Comparison of ENCODE assay signal across 23 cellular contexts in genomic region chr22:48855013-48855412, GRCh38.
A peak's percentile ranks its signal among the peaks of the same experiment; 100 is the strongest.
DNase-seq lines count a peak whose midpoint lies in the region; ATAC-seq, FAIRE-seq and TF ChIP-seq lines count a peak whose summit lies in the region.
"Had no signal": no experiment of that assay in that cellular context is flagged by ENCODE, and none has a peak within 500 bp of the region (broad histone marks: within the 10 kb centered on the region; RNA-seq: fewer than 3 reads in every experiment).

No MANE protein-coding gene starts in this region.

- no peak for TF ChIP-seq EP300 in HepG2 (IDR thresholded peaks at IDR 0.05; ENCODE audit: low read depth in 2 of 2, low read length in 2 of 2)
- no peak for TF ChIP-seq EP300 in HepG2 (CRISPR knock-in tag; IDR thresholded peaks at IDR 0.05; ENCODE audit: borderline replicate concordance)
- TF ChIP-seq EP300 in transverse colon (IDR thresholded peaks at IDR 0.05; ENCODE audit: low read depth): no peak

- H3K36me3 ChIP-seq in HepG2 (replicated peaks in 1 of 2; ENCODE audit: control insufficient read depth in 1 of 2, insufficient read depth in 2 of 2, low read length in 2 of 2): no peaks in the 10 kb centered on the region
- H3K36me3 ChIP-seq in right lobe of liver: no peaks in the 10 kb centered on the region
- no peaks in the 10 kb centered on the region for H3K36me3 ChIP-seq in trophoblast cell (ENCODE audit: control insufficient read depth in 1 of 2, insufficient read depth in 2 of 2, low read length in 2 of 2)
- no peaks in the 10 kb centered on the region for H3K36me3 ChIP-seq in transverse colon
- H3K36me3 ChIP-seq: BLaER1 treated with 17β-estradiol and CSF1 and Interleukin-3, amounts not matched to agents 10 nM and 100 nM had no signal

- no peak overlapping the region for H3K4me3 ChIP-seq in HepG2 (replicated peaks in 1 of 3; ENCODE audit: insufficient read depth in 1 of 3, low read depth in 2 of 3, low read length in 3 of 3)
- H3K4me3 ChIP-seq in right lobe of liver: no peak overlapping the region
- no peak overlapping the region for H3K4me3 ChIP-seq in trophoblast cell (ENCODE audit: low read depth, low read length)
- no peak overlapping the region for H3K4me3 ChIP-seq in transverse colon
- H3K4me3 ChIP-seq: A549; BLaER1 treated with 17β-estradiol and CSF1 and Interleukin-3, amounts not matched to agents 10 nM and 100 nM had no signal

- peaks cover 14% of the 10 kb centered on the region for H3K4me1 ChIP-seq in HepG2 (ENCODE audit: insufficient read depth, low read length)
- no peaks in the 10 kb centered on the region for H3K4me1 ChIP-seq in right lobe of liver
- no peaks in the 10 kb centered on the region for H3K4me1 ChIP-seq in trophoblast cell (ENCODE audit: control insufficient read depth in 1 of 2, insufficient read depth in 2 of 2, low read length in 2 of 2)
- no peaks in the 10 kb centered on the region for H3K4me1 ChIP-seq in transverse colon
- H3K4me1 ChIP-seq: A549, Caco-2 had no signal

- no peak overlapping the region for H4K91ac ChIP-seq in trophoblast cell (ENCODE audit: low read depth, low read length)

- H3K79me1 ChIP-seq in trophoblast cell (ENCODE audit: low read length): no peaks in the 10 kb centered on the region

- H3K27me3 ChIP-seq in HepG2 (ENCODE audit: control insufficient read depth in 1 of 2, insufficient read depth in 2 of 2, low read length in 2 of 2) (peaks cover 3 to 12% of the 10 kb centered on the region in 2 experiments; a peak in 2 of 5 replicates), right lobe of liver (no peaks in the 10 kb centered on the region), trophoblast cell (ENCODE audit: insufficient read depth, low read length) (no peaks in the 10 kb centered on the region), transverse colon (no peaks in the 10 kb centered on the region)

- H3K4ac ChIP-seq in trophoblast cell (ENCODE audit: low read depth, low read length): no peak overlapping the region

- H3K23ac ChIP-seq in trophoblast cell (ENCODE audit: low read length): no peak overlapping the region

- H3K9ac ChIP-seq in HepG2 (ENCODE audit: insufficient read depth, low read depth, low read length) (no peak overlapping the region), trophoblast cell (ENCODE audit: low read length) (no peak overlapping the region)
- H3K9ac ChIP-seq: BLaER1 treated with 17β-estradiol and CSF1 and Interleukin-3, amounts not matched to agents 10 nM and 100 nM had no signal

- TF ChIP-seq CTCF in HepG2 (CRISPR knock-in tag; IDR thresholded peaks at IDR 0.05) (no peak), right lobe of liver (IDR thresholded peaks at IDR 0.05) (no peak), nephron progenitor cell (IDR thresholded peaks at IDR 0.05) (no peak), transverse colon (IDR thresholded peaks at IDR 0.05) (no peak)

- no peaks in the 10 kb centered on the region for H4K20me1 ChIP-seq in HepG2 (ENCODE audit: insufficient read depth, low read length)

- no peak overlapping the region for H2BK120ac ChIP-seq in trophoblast cell (ENCODE audit: insufficient read depth, low read length, poor library complexity)

- no peak overlapping the region for H4K8ac ChIP-seq in trophoblast cell (ENCODE audit: low read depth, low read length)

- no peaks in the 10 kb centered on the region for H3K36me3 Mint-ChIP-seq in nephron progenitor cell (ENCODE audit: low read depth)
- H3K36me3 Mint-ChIP-seq: CD8-positive, alpha-beta T cell had no signal

- no peaks in the 10 kb centered on the region for H3K4me1 Mint-ChIP-seq in nephron progenitor cell
- H3K4me1 Mint-ChIP-seq: B cell had no signal

- H2AK5ac ChIP-seq in trophoblast cell (ENCODE audit: low read length): no peak overlapping the region

- peaks cover 23% of the 10 kb centered on the region for H3K27me3 Mint-ChIP-seq in nephron progenitor cell (ENCODE audit: low read depth, poor library complexity)
- H3K27me3 Mint-ChIP-seq: B cell had no signal

- no peaks in the 10 kb centered on the region for H3K9me3 Mint-ChIP-seq in nephron progenitor cell
- H3K9me3 Mint-ChIP-seq: CD4-positive, alpha-beta T cell; CD8-positive, alpha-beta T cell had no signal

- 15% methylated on average over 1 of the region's 1 CpG for WGBS in HepG2 (ENCODE audit: low lambda C conversion rate)
- WGBS in right lobe of liver (ENCODE audit: insufficient coverage, low coverage, low lambda C conversion rate, missing lambda C conversion rate): 43% methylated on average over 1 of the region's 1 CpG
- WGBS in trophoblast cell (ENCODE audit: extremely low coverage, insufficient coverage, insufficient read length): 100% methylated on average over 1 of the region's 1 CpG
- 63 to 70% methylated on average over 1 of the region's 1 CpG for WGBS in transverse colon (ENCODE audit: low coverage in 1 of 2), 2 donors

- no peak overlapping the region for H3K4me3 Mint-ChIP-seq in nephron progenitor cell
- H3K4me3 Mint-ChIP-seq: B cell; CD4-positive, alpha-beta T cell; CD8-positive, alpha-beta T cell had no signal

- BruUV-seq in HepG2 (replicated peaks; lab: Mats Ljungman, UMichigan): no TSS peak

- POLR2A ChIA-PET in HepG2 (lab: Yijun Ruan, JAX): no interaction called here

- H2AFZ ChIP-seq in HepG2 (ENCODE audit: low read length) (no peak overlapping the region), trophoblast cell (ENCODE audit: insufficient read depth, low read length, poor library complexity) (no peak overlapping the region)

- TF ChIP-seq POLR2A in HepG2 (IDR thresholded peaks at IDR 0.05; ENCODE audit: insufficient read depth in 1 of 2, low read depth in 2 of 2, low read length in 2 of 2) (no peak), right lobe of liver (IDR thresholded peaks at IDR 0.05) (no peak), transverse colon (IDR thresholded peaks at IDR 0.05) (no peak)

- intact Hi-C loops in HepG2 (cut with micrococcal nuclease; ENCODE audit: unreplicated experiment) (no loop called here), right lobe of liver (cut with DNase I) (no loop called here), transverse colon (cut with DNase I; ENCODE audit: low total_unique reads) (no loop called here)

- in situ Hi-C loops in HepG2 (cut with HindIII; ENCODE audit: extremely low pct_ligation_motif_present, low pct_unique_long_range_greater_than_20kb): no loop called here
- in situ Hi-C loops in transverse colon (cut with MboI; ENCODE audit: low pct_ligation_motif_present in 1 of 4, low pct_unique_long_range_greater_than_20kb in 1 of 4, low sequenced_read_pairs in 3 of 4): no loop called here

- H3K14ac ChIP-seq in trophoblast cell (ENCODE audit: low read length): no peak overlapping the region

- ATAC-seq in HepG2: no peak
- ATAC-seq in right lobe of liver: no peak
- ATAC-seq: A549; CD8-positive, alpha-beta T cell had no signal

- no peak overlapping the region for H2BK12ac ChIP-seq in trophoblast cell (ENCODE audit: low read length)

- H3K9me3 ChIP-seq in HepG2 (ENCODE audit: low read length): no peaks in the 10 kb centered on the region
- H3K9me3 ChIP-seq in right lobe of liver: no peaks in the 10 kb centered on the region
- peaks cover 45% of the 10 kb centered on the region for H3K9me3 ChIP-seq in trophoblast cell (ENCODE audit: insufficient read depth, low read depth, low read length)
- H3K9me3 ChIP-seq in transverse colon: no peaks in the 10 kb centered on the region
- H3K9me3 ChIP-seq: A549; BLaER1 treated with 17β-estradiol and CSF1 and Interleukin-3, amounts not matched to agents 10 nM and 100 nM; Caco-2 had no signal

- H3K27ac Mint-ChIP-seq in nephron progenitor cell: peak overlapping the region; percentile 47
- H3K27ac Mint-ChIP-seq: B cell; CD4-positive, alpha-beta T cell; CD8-positive, alpha-beta T cell had no signal

- H4K12ac ChIP-seq in trophoblast cell (ENCODE audit: low read depth, low read length): no peak overlapping the region

- H3K79me2 ChIP-seq in HepG2 (ENCODE audit: insufficient read depth, low read length): no peaks in the 10 kb centered on the region
- H3K79me2 ChIP-seq in trophoblast cell (ENCODE audit: control insufficient read depth, insufficient read depth, low read length, poor library complexity): no peaks in the 10 kb centered on the region

- no peak for FAIRE-seq in HepG2 (lab: Jason Lieb, UNC)
- FAIRE-seq: A549, D721Med, G401.6, GM12891, GM19239 had no signal

- CTCF ChIA-PET in HepG2 (lab: Yijun Ruan, JAX; ENCODE audit: low intra/inter-chr PET ratio, low total read pairs): no interaction called here

- H3K4me2 ChIP-seq in HepG2 (ENCODE audit: low read depth, low read length): no peak overlapping the region
- H3K4me2 ChIP-seq in trophoblast cell (ENCODE audit: low read length): no peak overlapping the region
- H3K4me2 ChIP-seq: A549; BLaER1 treated with 17β-estradiol and CSF1 and Interleukin-3, amounts not matched to agents 10 nM and 100 nM had no signal

- no peak for TF ChIP-seq RAD21 in HepG2 (CRISPR knock-in tag; IDR thresholded peaks at IDR 0.05)

- H3K18ac ChIP-seq in trophoblast cell (ENCODE audit: low read length): no peak overlapping the region

- DNase-seq in HepG2 (ENCODE audit: low spot score) (no peak), right lobe of liver (no peak), ecto neural progenitor cell (ENCODE audit: low spot score) (peak; percentile 10), nephron progenitor cell (no peak), trophoblast cell (no peak), T-helper 1 cell (no peak), transverse colon (no peak)
- DNase-seq: AML-193; Caco-2; Calu3; CD4-positive, alpha-beta T cell; CD8-positive, alpha-beta T cell; DMS79 treated with DMSO at 0.1 percent for 48 hours; GF-D8 had no signal

- no peak overlapping the region for H3K27ac ChIP-seq in HepG2 (ENCODE audit: extremely low read length, insufficient read depth, low read length)
- H3K27ac ChIP-seq in right lobe of liver: no peak overlapping the region
- no peak overlapping the region for H3K27ac ChIP-seq in trophoblast cell (ENCODE audit: low read depth, low read length)
- H3K27ac ChIP-seq in transverse colon: no peak overlapping the region
- H3K27ac ChIP-seq: 22Rv1; A549; BLaER1 treated with 17β-estradiol and CSF1 and Interleukin-3, amounts not matched to agents 10 nM and 100 nM; C4-2B had no signal

- no peak overlapping the region for H2BK5ac ChIP-seq in trophoblast cell (ENCODE audit: low read depth, low read length, poor library complexity)

TF ChIP-seq in HepG2, 621 proteins besides CTCF, POLR2A, EP300 and RAD21:
- TF ChIP-seq BRCA1 (CRISPR knock-in tag; IDR thresholded peaks at IDR 0.05) (no peak), FOXP1 (IDR thresholded peaks at IDR 0.05) (peak; percentile 47; the same call in 1 of the 2 replicates), FOXP1 (CRISPR knock-in tag; IDR thresholded peaks at IDR 0.05) (no peak), ZNF136 (CRISPR knock-in tag; IDR thresholded peaks at IDR 0.05; ENCODE audit: low read depth) (no peak), ZNF775 (CRISPR knock-in tag; IDR thresholded peaks at IDR 0.05; ENCODE audit: borderline replicate concordance) (no peak)
